ENCODE assay signal across 8 cellular contexts in genomic region chr16:66880288-66881013, GRCh38. TPM values are rescaled to one million over a fixed set of nuclear protein-coding genes. Genes with fewer than 3 reads are reported as not detected.
A peak's percentile ranks its signal among the peaks of the same experiment; 100 is the strongest.
DNase-seq lines count a peak whose midpoint lies in the region; ATAC-seq and TF ChIP-seq lines count a peak whose summit lies in the region.

PDP2 (plus strand) TSS chr16:66880515; CDS start chr16:66884285, 3,770 bp downstream.

- H3K9me3 Mint-ChIP-seq in chondrocyte (ENCODE audit: low read depth): no peaks in the 10 kb centered on the region

- ATAC-seq in GM19043 (IDR thresholded peaks at IDR 0.05; ENCODE audit: low read depth, unreplicated experiment) (peak; percentile 97), HG03354 (IDR thresholded peaks at IDR 0.05; ENCODE audit: poor library complexity, severe bottlenecking, unreplicated experiment) (peak; percentile 97)

- TF ChIP-seq CTCF in chondrocyte (IDR thresholded peaks at IDR 0.05): no peak
- TF ChIP-seq CTCF in kidney epithelial cell (IDR thresholded peaks at IDR 0.05; ENCODE audit: insufficient read depth, low read length, poor library complexity, severe bottlenecking): no peak

- peaks cover 23% of the 10 kb centered on the region for H3K4me1 Mint-ChIP-seq in chondrocyte (ENCODE audit: low read depth)

- peak within 1 kb of the TSS; percentile 88 for H3K27ac Mint-ChIP-seq in chondrocyte (ENCODE audit: unreplicated experiment)

- H3K4me3 Mint-ChIP-seq in chondrocyte (ENCODE audit: unreplicated experiment): peak within 1 kb of the TSS; percentile 97

- H3K36me3 ChIP-seq in kidney epithelial cell (ENCODE audit: control insufficient read depth, insufficient read depth, low read length): peaks cover 1% of the 10 kb centered on the region

- DNase-seq in AML-193 (lab: John Stamatoyannopoulos, UW): peak; percentile 87
- DNase-seq in NCI-H446 (lab: John Stamatoyannopoulos, UW): peak; percentile 72 to 91
- DNase-seq in activated CD4-positive, alpha-beta T cell treated with anti-CD3 and anti-CD28 coated beads for 24 hours (ENCODE audit: low read depth in 2 of 2): peak; percentile 85 to 90
- peak; percentile 97 for DNase-seq in chondrocyte (ENCODE audit: low spot score)
- DNase-seq in kidney epithelial cell (ENCODE audit: low read depth): peak; percentile 64
- DNase-seq in stimulated activated CD4-positive, alpha-beta T cell treated with anti-CD3 and anti-CD28 coated beads, Interleukin-15, amount 100 ng/mL, for 24 hours: peak; percentile 96

- no peaks in the 10 kb centered on the region for H3K27me3 ChIP-seq in kidney epithelial cell (ENCODE audit: control insufficient read depth, insufficient read depth, low read length)

- no peaks in the 10 kb centered on the region for H3K27me3 Mint-ChIP-seq in chondrocyte (ENCODE audit: low read depth)

- H3K4me3 ChIP-seq in kidney epithelial cell (ENCODE audit: low read depth, low read length): peak within 1 kb of the TSS; percentile 74

- peaks cover 6% of the 10 kb centered on the region for H3K36me3 Mint-ChIP-seq in chondrocyte (ENCODE audit: low read depth)

RNA-seq across cellular contexts. Expression of gene PDP2, which starts in this region (rescaled TPM):
- total RNA-seq in chondrocyte: 8.5 to 9.2 TPM (median 9.0 TPM) in 3 replicates
- 6.9 and 11.7 TPM in 2 replicates for total RNA-seq in kidney epithelial cell

Comparison
In these comparisons a context has a peak if more than half of its experiments do, and no peak if none do; other contexts are left out.
1. Peak in every context shown above with its lines: DNase-seq, ATAC-seq and H3K4me3 ChIP-seq.